In genomic region chr12:87112946-87113345, GRCh38 we compare ENCODE assay signal across 15 cellular contexts.
"Had no signal": no experiment of that assay in that cellular context is flagged by ENCODE, and none has a peak within 500 bp of the region (broad histone marks: within the 10 kb centered on the region; RNA-seq: fewer than 3 reads in every experiment).

No MANE protein-coding gene starts in this region.

- DNase-seq: activated B cell treated with CpG ODN at 0.5 μM for 24 hours; activated CD4-positive, alpha-beta T cell treated with anti-CD3 and anti-CD28 coated beads for 48 hours; activated CD8-positive, alpha-beta T cell treated with anti-CD3 and anti-CD28 coated beads for 36 hours; activated effector memory CD4-positive, alpha-beta T cell treated with anti-CD3 and anti-CD28 coated beads, Interleukin-2, amount 50 U/mL, for 16 hours; activated T-cell treated with anti-CD3 and anti-CD28 coated beads, Interleukin-2, amount 50 U/mL, for 48 hours; amniotic stem cell; body of pancreas; cortex of kidney; effector CD4-positive, alpha-beta T cell; nucleus accumbens; stimulated activated CD4-positive, alpha-beta T cell treated with anti-CD3 and anti-CD28 coated beads, Interleukin-2, amount 100 ng/mL, for 48 hours; tibial artery; uterus had no signal

- H3K9me3 ChIP-seq: body of pancreas, tibial artery, uterus had no signal

- ATAC-seq: activated CD8-positive, alpha-beta T cell treated with anti-CD3 and anti-CD28 coated beads for 36 hours; activated naive CD4-positive, alpha-beta T cell treated with anti-CD3 and anti-CD28 coated beads, Interleukin-2, amount 50 U/mL, for 72 hours; body of pancreas; stimulated activated memory B cell treated with anti-CD40 and anti-IgM and Interleukin-4, amounts not matched to agents 10 μg/mL and 1 μg/mL and 100 μg/mL, for 72 hours had no signal

- H3K27me3 ChIP-seq: body of pancreas, tibial artery, uterus had no signal

- H3K4me3 ChIP-seq: body of pancreas, tibial artery, uterus had no signal

- H3K27ac ChIP-seq: body of pancreas, tibial artery, uterus had no signal

- H3K36me3 ChIP-seq: tibial artery, uterus had no signal

- H3K4me1 ChIP-seq: body of pancreas, uterus had no signal
